ENCODE assay signal across 1 cellular context in the genomic region with DNA sequence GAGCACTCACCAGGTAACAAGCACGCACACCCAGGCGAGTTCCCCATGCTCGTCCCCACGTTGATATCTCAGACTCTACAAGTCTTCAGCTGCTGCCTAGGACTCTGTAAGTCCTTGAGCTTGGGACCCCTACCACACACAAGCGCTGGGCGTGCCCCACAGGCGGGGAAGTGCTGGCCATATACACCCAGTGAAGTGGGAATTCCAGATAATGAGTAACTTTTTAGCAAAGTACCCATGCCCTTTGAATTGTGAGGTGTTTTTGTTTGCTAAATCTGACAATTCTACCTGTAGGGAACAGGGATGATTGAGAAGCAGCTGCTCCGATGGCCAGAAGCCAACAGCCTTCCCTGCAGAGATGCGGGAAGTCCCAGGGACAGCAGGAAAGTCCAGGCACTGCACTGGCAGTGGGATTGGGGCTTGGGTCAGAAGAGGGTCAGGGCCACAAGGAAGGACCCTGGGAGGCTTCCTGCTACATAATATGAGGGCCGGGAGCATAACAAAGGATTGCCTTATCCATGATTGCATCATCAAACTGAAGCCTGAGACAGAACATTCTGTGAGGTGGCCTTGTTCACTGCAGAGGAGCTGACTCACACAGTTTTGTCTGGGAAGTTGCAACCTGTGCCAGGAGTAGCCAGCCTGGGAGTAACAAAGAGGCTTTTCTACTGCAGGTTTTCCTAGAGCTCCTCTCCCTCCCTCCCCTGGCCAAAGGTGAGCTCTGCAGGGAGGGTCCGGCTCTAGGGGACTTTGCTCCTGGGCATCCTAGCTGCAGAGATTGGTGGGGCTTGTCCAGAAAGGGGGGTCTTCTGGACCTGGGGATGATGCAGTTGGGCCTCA.
TF ChIP-seq lines count a peak whose summit lies in the region.

No MANE protein-coding gene starts in this region.

TF ChIP-seq in HepG2, 621 proteins besides CTCF, POLR2A, EP300 and RAD21 (continued from another document):
- TF ChIP-seq, protein P1, sequence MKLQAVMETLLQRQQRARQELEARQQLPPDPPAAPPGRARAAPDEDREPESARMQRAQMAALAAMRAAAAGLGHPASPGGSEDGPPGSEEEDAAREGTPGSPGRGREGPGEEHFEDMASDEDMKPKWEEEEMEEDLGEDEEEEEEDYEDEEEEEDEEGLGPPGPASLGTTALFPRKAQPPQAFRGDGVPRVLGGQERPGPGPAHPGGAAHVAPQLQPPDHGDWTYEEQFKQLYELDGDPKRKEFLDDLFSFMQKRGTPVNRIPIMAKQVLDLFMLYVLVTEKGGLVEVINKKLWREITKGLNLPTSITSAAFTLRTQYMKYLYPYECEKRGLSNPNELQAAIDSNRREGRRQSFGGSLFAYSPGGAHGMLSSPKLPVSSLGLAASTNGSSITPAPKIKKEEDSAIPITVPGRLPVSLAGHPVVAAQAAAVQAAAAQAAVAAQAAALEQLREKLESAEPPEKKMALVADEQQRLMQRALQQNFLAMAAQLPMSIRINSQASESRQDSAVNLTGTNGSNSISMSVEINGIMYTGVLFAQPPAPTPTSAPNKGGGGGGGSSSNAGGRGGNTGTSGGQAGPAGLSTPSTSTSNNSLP (IDR thresholded peaks at IDR 0.05; ENCODE audit: low read depth, low read length) = peak; percentile 18; the same call in 1 of the 2 replicates
- no peak; the same call in 1 of the 2 replicates for TF ChIP-seq KAT7 (CRISPR knock-in tag; IDR thresholded peaks at IDR 0.05; ENCODE audit: borderline replicate concordance)
- no peak; the same call in 1 of the 2 replicates for TF ChIP-seq ZFP1 (CRISPR knock-in tag; IDR thresholded peaks at IDR 0.05)
